7 cellular contexts compared by ENCODE assay signal in the genomic region with DNA sequence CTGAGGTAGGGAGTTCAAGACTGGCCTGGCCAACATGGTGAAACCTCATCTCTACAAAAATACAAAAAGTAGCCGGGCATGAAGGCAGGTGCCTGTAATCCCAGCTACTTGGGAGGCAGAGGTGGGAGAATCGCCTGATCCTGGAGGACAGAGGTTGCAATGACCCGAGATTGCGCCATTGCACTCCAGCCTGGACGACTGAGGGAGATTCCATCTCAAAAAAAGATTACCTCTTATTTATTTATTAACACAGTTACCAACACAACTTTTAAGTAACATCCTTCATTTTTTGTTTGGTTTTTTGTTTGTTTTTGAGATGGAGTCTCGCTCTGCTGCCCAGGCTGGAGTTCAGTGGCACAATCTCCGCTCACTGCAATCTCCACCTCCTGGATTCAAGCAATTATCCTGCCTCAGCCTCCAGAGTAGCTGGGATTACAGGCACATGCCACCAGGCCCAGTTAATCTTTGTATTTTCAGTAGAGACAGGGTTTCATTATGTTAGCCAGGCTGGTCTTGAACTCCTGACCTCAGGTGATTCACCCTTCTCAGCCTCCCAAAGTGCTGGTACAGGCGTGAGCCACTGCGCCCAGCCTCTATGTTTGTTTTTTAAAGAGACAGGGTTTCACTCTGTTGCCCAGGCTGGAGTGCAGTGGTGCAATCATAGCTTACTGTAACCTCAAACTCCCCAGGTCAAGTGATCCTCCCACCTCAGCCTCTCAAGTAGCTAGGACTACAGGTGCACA. TPM values are rescaled to one million over a fixed set of nuclear protein-coding genes. Genes with fewer than 3 reads are reported as not detected.
DNase-seq lines count a peak whose midpoint lies in the region; ATAC-seq and TF ChIP-seq lines count a peak whose summit lies in the region.
"Not testable (repeated sequence)": the region's sequence is repeated elsewhere in the genome, so short reads cannot be mapped to it uniquely, and the experiment has no call there.

No MANE protein-coding gene starts in this region.

- BruUV-seq in mammary epithelial cell (replicated peaks; lab: Mats Ljungman, UMichigan) = not testable (repeated sequence)

- H3K9me2 ChIP-seq in hepatocyte (replicated peaks; ENCODE audit: insufficient read depth) = not testable (repeated sequence)

- CTCF ChIA-PET in mammary epithelial cell (lab: Charles Lee; ENCODE audit: low non-redundant PET) = not testable (repeated sequence)

- H3K27ac Mint-ChIP-seq in memory B cell = peak overlapping the region; percentile 32
- H3K27ac Mint-ChIP-seq in stimulated activated naive B cell treated with anti-CD40 and anti-IgM and Interleukin-4, amounts not matched to agents 10 μg/mL and 1 μg/mL and 100 μg/mL, for 72 hours = peak overlapping the region; percentile 59

- not testable (repeated sequence) for H3K9me3 ChIP-seq in WERI-Rb-1 (ENCODE audit: severe bottlenecking); mammary epithelial cell (replicated peaks; ENCODE audit: insufficient read depth, low read length); hepatocyte (ENCODE audit: low read depth)

- DNase-seq in EL = peak; percentile 37
- DNase-seq in M059J (ENCODE audit: low read depth) = peak; percentile 61
- peak; percentile 52 for DNase-seq in WERI-Rb-1
- peak; percentile 36 for DNase-seq in mammary epithelial cell
- not testable (repeated sequence) for DNase-seq in hepatocyte (ENCODE audit: low spot score); memory B cell (ENCODE audit: low spot score in 2 of 2); stimulated activated naive B cell treated with anti-CD40 and anti-IgM and Interleukin-4, amounts not matched to agents 10 μg/mL and 1 μg/mL and 100 μg/mL, for 72 hours

- not testable (repeated sequence) for H3K9me3 Mint-ChIP-seq in memory B cell; stimulated activated naive B cell treated with anti-CD40 and anti-IgM and Interleukin-4, amounts not matched to agents 10 μg/mL and 1 μg/mL and 100 μg/mL, for 72 hours

- H3K27me3 Mint-ChIP-seq in memory B cell; stimulated activated naive B cell treated with anti-CD40 and anti-IgM and Interleukin-4, amounts not matched to agents 10 μg/mL and 1 μg/mL and 100 μg/mL, for 72 hours: not testable (repeated sequence)

- H4K20me1 ChIP-seq in mammary epithelial cell (ENCODE audit: insufficient read depth, low read length); hepatocyte (ENCODE audit: insufficient read depth, poor library complexity, severe bottlenecking): not testable (repeated sequence)

- dilution Hi-C loops in mammary epithelial cell (cut with HindIII; ENCODE audit: low sequenced_read_pairs) = not testable (repeated sequence)

- intact Hi-C loops in mammary epithelial cell (cut with micrococcal nuclease) = not testable (repeated sequence)

- H3K36me3 ChIP-seq in WERI-Rb-1; mammary epithelial cell (ENCODE audit: insufficient read depth, low read length); hepatocyte (replicated peaks; ENCODE audit: insufficient read depth, low read depth): not testable (repeated sequence)

- H3K4me2 ChIP-seq in mammary epithelial cell (ENCODE audit: insufficient read depth, low read depth, low read length); hepatocyte: not testable (repeated sequence)

- peaks cover 50% of the 10 kb centered on the region for H3K4me1 Mint-ChIP-seq in memory B cell
- H3K4me1 Mint-ChIP-seq in stimulated activated naive B cell treated with anti-CD40 and anti-IgM and Interleukin-4, amounts not matched to agents 10 μg/mL and 1 μg/mL and 100 μg/mL, for 72 hours = peaks cover 55 to 77% of the 10 kb centered on the region in 2 donors

- H3K27ac ChIP-seq in WERI-Rb-1; mammary epithelial cell (ENCODE audit: insufficient read depth, low read depth, low read length): not testable (repeated sequence)
- peak overlapping the region; percentile 62 for H3K27ac ChIP-seq in hepatocyte

- ATAC-seq in memory B cell (ENCODE audit: low read depth); stimulated activated naive B cell treated with anti-CD40 and anti-IgM and Interleukin-4, amounts not matched to agents 10 μg/mL and 1 μg/mL and 100 μg/mL, for 72 hours (replicated peaks): not testable (repeated sequence)

- H2AFZ ChIP-seq in mammary epithelial cell (ENCODE audit: low read depth, low read length); hepatocyte: not testable (repeated sequence)

- in situ Hi-C loops in mammary epithelial cell (cut with MboI; ENCODE audit: low sequenced_read_pairs in 2 of 2) = not testable (repeated sequence)

- not testable (repeated sequence) for H3K4me1 ChIP-seq in mammary epithelial cell (ENCODE audit: insufficient read depth, low read length); hepatocyte (ENCODE audit: insufficient read depth)

- not testable (repeated sequence) for H3K4me3 Mint-ChIP-seq in memory B cell; stimulated activated naive B cell treated with anti-CD40 and anti-IgM and Interleukin-4, amounts not matched to agents 10 μg/mL and 1 μg/mL and 100 μg/mL, for 72 hours

- H3K27me3 ChIP-seq in WERI-Rb-1 (ENCODE audit: insufficient read depth, low read depth, severe bottlenecking); mammary epithelial cell (ENCODE audit: insufficient read depth, low read length); hepatocyte: not testable (repeated sequence)

- 90% methylated on average over 8 of the region's 9 CpGs for WGBS in mammary epithelial cell (ENCODE audit: low coverage, missing lambda C conversion rate)
- WGBS in hepatocyte (ENCODE audit: low lambda C conversion rate, missing lambda C conversion rate) = 88% methylated on average over 9 of the region's 9 CpGs

- peaks cover 30% of the 10 kb centered on the region for H3K36me3 Mint-ChIP-seq in memory B cell
- H3K36me3 Mint-ChIP-seq in stimulated activated naive B cell treated with anti-CD40 and anti-IgM and Interleukin-4, amounts not matched to agents 10 μg/mL and 1 μg/mL and 100 μg/mL, for 72 hours = peaks cover 41 to 54% of the 10 kb centered on the region in 2 donors

- not testable (repeated sequence) for TF ChIP-seq CTCF in WERI-Rb-1 (IDR thresholded peaks at IDR 0.05; ENCODE audit: low read depth, low read length); mammary epithelial cell (conservative IDR thresholded peaks at IDR 0.05 in 1 of 2, IDR thresholded peaks at IDR 0.05 in 1 of 2; ENCODE audit: extremely low read depth in 1 of 2, insufficient read depth in 1 of 2, low read depth in 1 of 2, low read length in 2 of 2); hepatocyte (IDR thresholded peaks at IDR 0.05; ENCODE audit: poor library complexity)

- not testable (repeated sequence) for H3K79me2 ChIP-seq in mammary epithelial cell (ENCODE audit: insufficient read depth, low read length)
- H3K79me2 ChIP-seq in hepatocyte = peaks cover 95% of the 10 kb centered on the region

- not testable (repeated sequence) for H3K9ac ChIP-seq in mammary epithelial cell (ENCODE audit: insufficient read depth, low read length)

- H3K4me3 ChIP-seq in WERI-Rb-1 (ENCODE audit: low read depth, low read length); mammary epithelial cell (replicated peaks in 1 of 3; ENCODE audit: insufficient read depth in 1 of 3, low read depth in 2 of 3, low read length in 3 of 3); hepatocyte: not testable (repeated sequence)

RNA-seq across cellular contexts. Expression of gene PIK3C2B, which starts 7.9 kb away (rescaled TPM):
- 3.0 and 4.0 TPM in 2 replicates for total RNA-seq in M059J (2014; rRNA removed; shearing (Covaris generic))
- total RNA-seq in mammary epithelial cell (10 to 100 TPM in 1 of 2 donors, 1 to 10 TPM in 1; 7.5 to 14.5 TPM), hepatocyte (19.7 and 26.0 TPM in 2 replicates)
- polyA plus RNA-seq in mammary epithelial cell (6.0 TPM), hepatocyte (15.5 and 18.8 TPM in 2 replicates)
- 9.3 TPM for polyA minus RNA-seq in mammary epithelial cell

RNA-seq across cellular contexts. Expression of gene MDM4, which starts 29.5 kb away (rescaled TPM):
- 2.7 and 6.9 TPM in 2 replicates for total RNA-seq in M059J (2014; rRNA removed; shearing (Covaris generic))
- total RNA-seq in mammary epithelial cell (10 to 100 TPM; 21.7 to 37.1 TPM), hepatocyte (42.3 and 47.8 TPM in 2 replicates)
- polyA plus RNA-seq in mammary epithelial cell (5.1 TPM), hepatocyte (15.4 and 22.5 TPM in 2 replicates)
- 7.7 TPM for polyA minus RNA-seq in mammary epithelial cell
